ENCODE assay signal across 10 cellular contexts in genomic region chr12:55682087-55682796, GRCh38. TPM values are rescaled to one million over a fixed set of nuclear protein-coding genes. Genes with fewer than 3 reads are reported as not detected.
A peak's percentile ranks its signal among the peaks of the same experiment; 100 is the strongest.
DNase-seq lines count a peak whose midpoint lies in the region; ATAC-seq and TF ChIP-seq lines count a peak whose summit lies in the region.
"Had no signal": no experiment of that assay in that cellular context is flagged by ENCODE, and none has a peak within 500 bp of the region (broad histone marks: within the 10 kb centered on the region; RNA-seq: fewer than 3 reads in every experiment).

No MANE protein-coding gene starts in this region.

- ATAC-seq in HG03354 (IDR thresholded peaks at IDR 0.05; ENCODE audit: poor library complexity, severe bottlenecking, unreplicated experiment) (no peak), HG02678 (IDR thresholded peaks at IDR 0.05; ENCODE audit: unreplicated experiment) (no peak)

- H3K4me1 Mint-ChIP-seq in nephron: peaks cover 23% of the 10 kb centered on the region
- H3K4me1 Mint-ChIP-seq in activated CD4-positive, alpha-beta memory T cell treated with anti-CD3 and anti-CD28 coated beads, Interleukin-2, amount 10 ng/mL, durations not matched to agents 7 days and 5 days: peaks cover 1% of the 10 kb centered on the region

- peaks cover 4% of the 10 kb centered on the region for H3K36me3 Mint-ChIP-seq in nephron (ENCODE audit: low read depth)
- H3K36me3 Mint-ChIP-seq in activated CD4-positive, alpha-beta memory T cell treated with anti-CD3 and anti-CD28 coated beads, Interleukin-2, amount 10 ng/mL, durations not matched to agents 7 days and 5 days (ENCODE audit: low read depth): no peaks in the 10 kb centered on the region

- POLR2A ChIA-PET in activated CD4-positive, alpha-beta memory T cell treated with anti-CD3 and anti-CD28 coated beads, Interleukin-2, amount 10 ng/mL, durations not matched to agents 7 days and 5 days (lab: Charles Lee): no interaction called here

- H3K27me3 Mint-ChIP-seq in nephron (ENCODE audit: low read depth): peaks cover 6% of the 10 kb centered on the region
- peaks cover 33% of the 10 kb centered on the region for H3K27me3 Mint-ChIP-seq in activated CD4-positive, alpha-beta memory T cell treated with anti-CD3 and anti-CD28 coated beads, Interleukin-2, amount 10 ng/mL, durations not matched to agents 7 days and 5 days

- peak overlapping the region; percentile 67 for H3K27ac ChIP-seq in 22Rv1

- CTCF ChIA-PET in activated CD4-positive, alpha-beta memory T cell treated with anti-CD3 and anti-CD28 coated beads, Interleukin-2, amount 10 ng/mL, durations not matched to agents 7 days and 5 days (lab: Charles Lee): no interaction called here

- no peaks in the 10 kb centered on the region for H3K9me3 Mint-ChIP-seq in nephron
- no peaks in the 10 kb centered on the region for H3K9me3 Mint-ChIP-seq in activated CD4-positive, alpha-beta memory T cell treated with anti-CD3 and anti-CD28 coated beads, Interleukin-2, amount 10 ng/mL, durations not matched to agents 7 days and 5 days

- DNase-seq in HuH-7 (ENCODE audit: low spot score): peak; percentile 46
- no peak for DNase-seq in fibroblast of mammary gland (ENCODE audit: low read depth)
- no peak for DNase-seq in cerebellum (ENCODE audit: low spot score)
- no peak for DNase-seq in activated CD4-positive, alpha-beta memory T cell treated with anti-CD3 and anti-CD28 coated beads, Interleukin-2, amount 10 ng/mL, durations not matched to agents 7 days and 5 days
- DNase-seq: activated CD8-positive, alpha-beta memory T cell treated with anti-CD3 and anti-CD28 coated beads, Interleukin-2, amount 50 U/mL, for 48 hours; NCI-H2029 treated with DMSO at 0.1 percent for 48 hours had no signal

- H3K27ac Mint-ChIP-seq in nephron: peak overlapping the region; percentile 0 to 84 (median 58)
- H3K27ac Mint-ChIP-seq in activated CD4-positive, alpha-beta memory T cell treated with anti-CD3 and anti-CD28 coated beads, Interleukin-2, amount 10 ng/mL, durations not matched to agents 7 days and 5 days: no peak overlapping the region

- peak overlapping the region; percentile 84 to 87 (median 86) for H3K4me3 Mint-ChIP-seq in nephron
- no peak overlapping the region for H3K4me3 Mint-ChIP-seq in activated CD4-positive, alpha-beta memory T cell treated with anti-CD3 and anti-CD28 coated beads, Interleukin-2, amount 10 ng/mL, durations not matched to agents 7 days and 5 days

- TF ChIP-seq CTCF in 22Rv1 (IDR thresholded peaks at IDR 0.05) (no peak), fibroblast of mammary gland (conservative IDR thresholded peaks at IDR 0.05; ENCODE audit: control insufficient read depth, insufficient read depth, low read depth, low read length) (no peak), nephron (IDR thresholded peaks at IDR 0.05; ENCODE audit: unreplicated experiment in 3 of 3) (no peak)

- peak overlapping the region; percentile 29 for H3K4me3 ChIP-seq in fibroblast of mammary gland (ENCODE audit: control insufficient read depth, low read depth, low read length)

RNA-seq across cellular contexts. Expression of gene ITGA7, which starts 25.5 kb away (rescaled TPM):
- total RNA-seq in cerebellum: 32.1 TPM
- total RNA-seq in activated CD4-positive, alpha-beta memory T cell treated with anti-CD3 and anti-CD28 coated beads, Interleukin-2, amount 10 ng/mL, durations not matched to agents 7 days and 5 days: 1 to 10 TPM; 1.9 to 2.0 TPM

RNA-seq across cellular contexts. Expression of gene BLOC1S1, which starts 33.6 kb away (rescaled TPM):
- 16.0 TPM for total RNA-seq in cerebellum
- 100 to 1,000 TPM; 156 to 162 TPM for total RNA-seq in activated CD4-positive, alpha-beta memory T cell treated with anti-CD3 and anti-CD28 coated beads, Interleukin-2, amount 10 ng/mL, durations not matched to agents 7 days and 5 days

RNA-seq across cellular contexts. Expression of gene RDH5, which starts 38.0 kb away (rescaled TPM):
- total RNA-seq in cerebellum: 8.6 TPM
- total RNA-seq in activated CD4-positive, alpha-beta memory T cell treated with anti-CD3 and anti-CD28 coated beads, Interleukin-2, amount 10 ng/mL, durations not matched to agents 7 days and 5 days: 10 to 100 TPM in 1 of 2 experiments, 1 to 10 TPM in 1; 9.5 to 10.5 TPM

RNA-seq across cellular contexts. Expression of gene OR10P1, which starts 45.5 kb away (rescaled TPM):
- not detected for total RNA-seq in cerebellum
- not detected for total RNA-seq in activated CD4-positive, alpha-beta memory T cell treated with anti-CD3 and anti-CD28 coated beads, Interleukin-2, amount 10 ng/mL, durations not matched to agents 7 days and 5 days

RNA-seq across cellular contexts. Expression of gene CD63, which starts 46.6 kb away (rescaled TPM):
- 135 TPM for total RNA-seq in cerebellum
- 100 to 1,000 TPM; 177 to 185 TPM for total RNA-seq in activated CD4-positive, alpha-beta memory T cell treated with anti-CD3 and anti-CD28 coated beads, Interleukin-2, amount 10 ng/mL, durations not matched to agents 7 days and 5 days

Comparison
In these comparisons a context has a peak if more than half of its experiments do, and no peak if none do; other contexts are left out.
1. RNA of gene ITGA7, which starts 25.5 kb away (total RNA-seq): 32.1 TPM in cerebellum (single experiment); 1.9 to 2.0 TPM in activated CD4-positive, alpha-beta memory T cell treated with anti-CD3 and anti-CD28 coated beads, Interleukin-2, amount 10 ng/mL, durations not matched to agents 7 days and 5 days; every median in the first group is over 10 times any median in the second.